10 cellular contexts compared by ENCODE assay signal in the genomic region with DNA sequence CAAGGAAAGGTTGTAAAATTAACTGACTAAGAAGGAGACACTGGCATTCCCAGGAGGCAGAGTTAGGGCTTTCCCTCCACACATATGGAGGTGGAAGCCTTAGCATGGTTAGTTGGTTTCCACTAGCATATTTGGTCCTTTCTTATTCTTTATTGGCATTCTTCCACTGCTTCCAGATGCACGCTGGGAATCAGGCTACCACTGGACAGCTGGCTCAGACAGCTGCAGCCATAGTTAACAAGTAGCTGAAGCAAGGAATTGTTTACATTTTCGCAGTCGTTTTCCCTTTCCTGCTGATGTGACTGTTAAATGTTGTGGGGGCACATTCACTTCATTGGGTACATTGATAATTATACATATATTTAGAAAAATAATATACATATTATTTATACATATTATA.
"Had no signal": no experiment of that assay in that cellular context is flagged by ENCODE, and none has a peak within 500 bp of the region (broad histone marks: within the 10 kb centered on the region; RNA-seq: fewer than 3 reads in every experiment).

No MANE protein-coding gene starts in this region.

- H3K36me3 ChIP-seq: ovary had no signal

- H3K27me3 ChIP-seq: ovary had no signal

- DNase-seq: activated CD8-positive, alpha-beta memory T cell treated with anti-CD3 and anti-CD28 coated beads, Interleukin-2, amount 50 U/mL, for 4 hours; activated CD8-positive, alpha-beta T cell treated with anti-CD3 and anti-CD28 coated beads for 36 hours; activated naive CD4-positive, alpha-beta T cell treated with anti-CD3 and anti-CD28 coated beads for 36 hours; effector memory CD4-positive, alpha-beta T cell; kidney glomerular epithelial cell; ovary; stimulated activated CD4-positive, alpha-beta T cell treated with anti-CD3 and anti-CD28 coated beads, Interleukin-15, amount 100 ng/mL, for 24 hours; stimulated activated CD4-positive, alpha-beta T cell treated with anti-CD3 and anti-CD28 coated beads, Interleukin-4, amount 100 ng/mL, for 24 hours; T-helper 9 cell had no signal

- H3K9me3 ChIP-seq: ovary had no signal

- H3K27ac ChIP-seq: ovary, VCaP had no signal

- H3K4me3 ChIP-seq: ovary had no signal
